8 cellular contexts compared by ENCODE assay signal in genomic region chr6:8102122-8102958, GRCh38.
DNase-seq lines count a peak whose midpoint lies in the region; ATAC-seq and TF ChIP-seq lines count a peak whose summit lies in the region.

EEF1E1 (minus strand) TSS chr6:8102548; CDS start chr6:8102521, 27 bp downstream.

- ATAC-seq in HG03378 (IDR thresholded peaks at IDR 0.05; ENCODE audit: unreplicated experiment): peak; percentile 99
- ATAC-seq in activated CD4-positive, CD25-positive, alpha-beta regulatory T cell treated with anti-CD3 and anti-CD28 coated beads, Interleukin-2, amount 50 U/mL, for 24 hours: peak; percentile 98 to 99

- TF ChIP-seq POLR2A in GM19099 (IDR thresholded peaks at IDR 0.05; ENCODE audit: extremely low read depth, insufficient read length, low read depth): peak; percentile 83

- DNase-seq in AML-193 (lab: John Stamatoyannopoulos, UW) (peak; percentile 96 to 98), NCI-H446 treated with DMSO at 0.1 percent for 48 hours (lab: John Stamatoyannopoulos, UW) (peak; percentile 88), cerebellar cortex (ENCODE audit: low spot score) (peak; percentile 99), islet precursor cell (peak; percentile 98)
- peak; percentile 96 to 99 (median 98) for DNase-seq in stimulated activated CD4-positive, alpha-beta T cell treated with anti-CD3 and anti-CD28 coated beads, Interleukin-12 subunit alpha, Interleukin-12 subunit beta, amount 100 ng/mL, for 48 hours (ENCODE audit: low read depth in 2 of 3, low spot score in 1 of 3)

Comparison
In these comparisons a context has a peak if more than half of its experiments do, and no peak if none do; other contexts are left out.
1. Peak in every context shown above with its lines: DNase-seq and ATAC-seq.